ENCODE assay signal across 12 cellular contexts in the genomic region with DNA sequence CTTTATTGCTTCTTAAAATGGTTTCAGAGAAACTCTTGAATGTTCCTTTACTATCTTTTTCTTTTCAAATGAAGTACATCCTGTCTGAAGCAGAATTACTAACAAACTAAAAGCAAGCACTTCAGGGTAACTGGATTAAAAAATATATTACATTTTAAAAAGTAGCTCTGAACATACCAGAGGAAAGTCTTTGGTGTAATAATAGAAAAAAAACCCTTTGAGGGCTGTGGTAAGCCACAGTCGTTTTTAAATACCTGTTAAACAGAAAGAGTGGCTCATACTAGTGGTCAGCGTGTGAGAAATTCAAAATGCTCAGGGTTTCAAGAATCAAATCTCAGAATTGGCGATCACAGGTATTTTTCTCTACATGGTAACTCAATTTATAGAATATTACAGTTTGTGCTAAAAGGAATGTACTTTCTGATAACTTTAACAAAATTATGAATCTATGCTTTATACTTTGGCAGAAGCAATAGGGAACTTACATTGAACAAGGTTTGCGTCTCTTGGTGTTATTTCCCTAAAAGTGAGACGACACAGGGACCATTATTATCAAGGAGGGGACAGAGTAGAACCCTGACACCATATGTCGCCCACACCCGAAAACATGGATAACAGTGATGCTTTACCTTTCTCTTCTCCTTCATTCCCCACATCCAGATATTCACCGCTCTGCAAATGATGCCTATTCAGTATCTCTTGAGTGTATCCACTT.
DNase-seq lines count a peak whose midpoint lies in the region; ATAC-seq and TF ChIP-seq lines count a peak whose summit lies in the region.
"Had no signal": no experiment of that assay in that cellular context is flagged by ENCODE, and none has a peak within 500 bp of the region (broad histone marks: within the 10 kb centered on the region; RNA-seq: fewer than 3 reads in every experiment).

No MANE protein-coding gene starts in this region.

- no peak overlapping the region for H3K4me3 ChIP-seq in KMS-11 (IDR thresholded peaks at IDR 0.05; ENCODE audit: insufficient read depth, low read depth, low read length)
- H3K4me3 ChIP-seq in neural progenitor cell = no peak overlapping the region
- H3K4me3 ChIP-seq: A549 had no signal

- intact Hi-C loops in activated CD4-positive, alpha-beta T cell treated with anti-CD3 and anti-CD28 coated beads, Interleukin-2, amount 10 ng/mL, durations not matched to agents 24 days and 14 days (cut with micrococcal nuclease) = loop anchor here (2.0 to 5.0 kb wide), 4 partner anchors 14 to 170 kb away; partner anchors contain the start of gene DPH5

- peak overlapping the region; percentile 52 for H3K27ac Mint-ChIP-seq in activated CD4-positive, alpha-beta T cell treated with anti-CD3 and anti-CD28 coated beads, Interleukin-2, amount 10 ng/mL, durations not matched to agents 24 days and 14 days
- H3K27ac Mint-ChIP-seq in neural progenitor cell (no peak overlapping the region), chondrocyte (ENCODE audit: unreplicated experiment) (no peak overlapping the region)

- H3K9ac ChIP-seq in KMS-11 = no peak overlapping the region
- no peak overlapping the region for H3K9ac ChIP-seq in neural progenitor cell

- H3F3A ChIP-seq in neural progenitor cell (ENCODE audit: low read depth) = no peaks in the 10 kb centered on the region

- H3K27ac ChIP-seq in KMS-11 (no peak overlapping the region), neural progenitor cell (no peak overlapping the region)
- H3K27ac ChIP-seq: A549, HL-60 had no signal

- H3K36me3 ChIP-seq in KMS-11 (ENCODE audit: insufficient read depth) = no peaks in the 10 kb centered on the region
- no peaks in the 10 kb centered on the region for H3K36me3 ChIP-seq in neural progenitor cell

- H2AFZ ChIP-seq in KMS-11 (ENCODE audit: low read depth) (no peak overlapping the region), neural progenitor cell (replicated peaks) (peak overlapping the region; percentile 26)

- H4K20me1 ChIP-seq in KMS-11 (ENCODE audit: insufficient read depth) (no peaks in the 10 kb centered on the region), neural progenitor cell (ENCODE audit: low read depth) (no peaks in the 10 kb centered on the region)

- H3K27me3 ChIP-seq in KMS-11 (ENCODE audit: insufficient read depth, low read depth) = no peaks in the 10 kb centered on the region
- no peaks in the 10 kb centered on the region for H3K27me3 ChIP-seq in neural progenitor cell

- no peak for TF ChIP-seq CTCF in KMS-11 (conservative IDR thresholded peaks at IDR 0.05; ENCODE audit: low read depth, low read length)
- no peak for TF ChIP-seq CTCF in neural progenitor cell (IDR thresholded peaks at IDR 0.05)
- no peak for TF ChIP-seq CTCF in chondrocyte (IDR thresholded peaks at IDR 0.05)

- peak overlapping the region; percentile 36; the same call in 1 of the 2 replicates for H3K4me2 ChIP-seq in KMS-11
- H3K4me2 ChIP-seq in neural progenitor cell = no peak overlapping the region
- H3K4me2 ChIP-seq: A549 had no signal

- no peaks in the 10 kb centered on the region for H3K27me3 Mint-ChIP-seq in activated CD4-positive, alpha-beta T cell treated with anti-CD3 and anti-CD28 coated beads, Interleukin-2, amount 10 ng/mL, durations not matched to agents 24 days and 14 days
- peaks cover 4% of the 10 kb centered on the region for H3K27me3 Mint-ChIP-seq in neural progenitor cell (ENCODE audit: insufficient read depth, low read depth)
- H3K27me3 Mint-ChIP-seq in chondrocyte (ENCODE audit: low read depth) = peaks cover 34% of the 10 kb centered on the region

- H3K4me3 Mint-ChIP-seq in activated CD4-positive, alpha-beta T cell treated with anti-CD3 and anti-CD28 coated beads, Interleukin-2, amount 10 ng/mL, durations not matched to agents 24 days and 14 days = peak overlapping the region; percentile 41
- H3K4me3 Mint-ChIP-seq in neural progenitor cell (no peak overlapping the region), chondrocyte (ENCODE audit: unreplicated experiment) (no peak overlapping the region)
- H3K4me3 Mint-ChIP-seq: neural crest cell had no signal

- no peaks in the 10 kb centered on the region for H3K79me2 ChIP-seq in KMS-11 (ENCODE audit: insufficient read depth, low read depth)
- H3K79me2 ChIP-seq in neural progenitor cell (ENCODE audit: low read depth) = no peaks in the 10 kb centered on the region

- no peaks in the 10 kb centered on the region for H3K9me3 ChIP-seq in neural progenitor cell (ENCODE audit: low read depth)
- H3K9me3 ChIP-seq: A549 had no signal

- ATAC-seq in GM21825 (IDR thresholded peaks at IDR 0.05; ENCODE audit: unreplicated experiment) = peak; percentile 94
- ATAC-seq: A549 had no signal

- DNase-seq in activated CD4-positive, alpha-beta T cell treated with anti-CD3 and anti-CD28 coated beads, Interleukin-2, amount 10 ng/mL, durations not matched to agents 24 days and 14 days = no peak
- DNase-seq in activated CD4-positive, alpha-beta T cell treated with anti-CD3 and anti-CD28 coated beads, Interleukin-2, amount 50 U/mL, for 1 hour = no peak
- DNase-seq in neural progenitor cell (ENCODE audit: low spot score) = no peak
- no peak for DNase-seq in NCI-H1417 treated with DMSO at 0.1 percent for 48 hours (lab: John Stamatoyannopoulos, UW)
- no peak for DNase-seq in chondrocyte (ENCODE audit: low spot score)
- DNase-seq in activated CD4-positive, alpha-beta T cell treated with anti-CD3 and anti-CD28 coated beads, Interleukin-2, amount 50 U/mL, for 48 hours = no peak
- DNase-seq: foreskin fibroblast had no signal

- peaks cover 34% of the 10 kb centered on the region for H3K4me1 Mint-ChIP-seq in activated CD4-positive, alpha-beta T cell treated with anti-CD3 and anti-CD28 coated beads, Interleukin-2, amount 10 ng/mL, durations not matched to agents 24 days and 14 days
- H3K4me1 Mint-ChIP-seq in neural progenitor cell = peaks cover 7% of the 10 kb centered on the region
- H3K4me1 Mint-ChIP-seq in chondrocyte (ENCODE audit: low read depth) = no peaks in the 10 kb centered on the region

- H3K36me3 Mint-ChIP-seq in activated CD4-positive, alpha-beta T cell treated with anti-CD3 and anti-CD28 coated beads, Interleukin-2, amount 10 ng/mL, durations not matched to agents 24 days and 14 days (ENCODE audit: low read depth) = peaks cover 7% of the 10 kb centered on the region
- H3K36me3 Mint-ChIP-seq in neural progenitor cell (no peaks in the 10 kb centered on the region), chondrocyte (ENCODE audit: low read depth) (no peaks in the 10 kb centered on the region)

- H3K4me1 ChIP-seq in KMS-11 (ENCODE audit: low read depth, poor library complexity, severe bottlenecking) (peaks cover 8% of the 10 kb centered on the region), neural progenitor cell (peaks cover 5% of the 10 kb centered on the region)
- H3K4me1 ChIP-seq: A549 had no signal

- H3K9me3 Mint-ChIP-seq in activated CD4-positive, alpha-beta T cell treated with anti-CD3 and anti-CD28 coated beads, Interleukin-2, amount 10 ng/mL, durations not matched to agents 24 days and 14 days = peaks cover 3% of the 10 kb centered on the region
- H3K9me3 Mint-ChIP-seq in neural progenitor cell = no peaks in the 10 kb centered on the region
- no peaks in the 10 kb centered on the region for H3K9me3 Mint-ChIP-seq in chondrocyte (ENCODE audit: low read depth)
- H3K9me3 Mint-ChIP-seq: neural crest cell had no signal
